ENCODE assay signal across 11 cellular contexts in the genomic region with DNA sequence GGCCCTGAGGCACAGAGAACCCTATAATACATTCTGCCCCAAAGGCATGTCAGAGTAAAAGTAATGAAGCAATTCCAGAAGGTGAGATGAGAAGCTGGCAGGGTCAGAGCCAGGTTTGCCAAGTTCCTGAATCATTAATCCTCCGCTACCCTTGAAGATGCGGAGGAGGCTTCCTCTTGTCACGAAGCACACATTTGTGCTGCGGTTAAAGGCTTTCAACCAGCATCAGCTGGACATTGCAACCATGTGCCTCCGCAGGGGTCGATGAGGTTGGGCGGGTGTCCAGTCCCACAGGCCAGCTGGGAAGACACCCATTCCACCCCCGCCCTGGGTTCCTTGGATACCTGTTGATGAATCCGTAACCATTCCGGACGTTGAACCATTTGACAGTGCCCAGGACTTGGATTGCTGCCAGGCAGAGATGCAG. TPM values are rescaled to one million over a fixed set of nuclear protein-coding genes. Genes with fewer than 3 reads are reported as not detected.
DNase-seq lines count a peak whose midpoint lies in the region; ATAC-seq, FAIRE-seq and TF ChIP-seq lines count a peak whose summit lies in the region.
"Had no signal": no experiment of that assay in that cellular context is flagged by ENCODE, and none has a peak within 500 bp of the region (broad histone marks: within the 10 kb centered on the region; RNA-seq: fewer than 3 reads in every experiment).

No MANE protein-coding gene starts in this region.

- H3K36me3 ChIP-seq in HepG2 (replicated peaks in 1 of 2; ENCODE audit: control insufficient read depth in 1 of 2, insufficient read depth in 2 of 2, low read length in 2 of 2) (no peaks in the 10 kb centered on the region), right lobe of liver (no peaks in the 10 kb centered on the region), thyroid gland (no peaks in the 10 kb centered on the region)

- peaks cover 41% of the 10 kb centered on the region for H3K4me1 ChIP-seq in HepG2 (ENCODE audit: insufficient read depth, low read length)
- peaks cover 0 to 13% (median 2%) of the 10 kb centered on the region in 4 donors for H3K4me1 ChIP-seq in right lobe of liver
- H3K4me1 ChIP-seq in thyroid gland = peaks cover 8 to 36% of the 10 kb centered on the region in 2 donors

- POLR2A ChIA-PET in HepG2 (lab: Yijun Ruan, JAX) = interaction anchor here (1.0 to 3.7 kb wide), 5 partner anchors 11 to 247 kb away, joined by 3 to 35 read pairs (median 3); a partner anchor contains a TSS

- peaks cover 16% of the 10 kb centered on the region for H3K4me1 Mint-ChIP-seq in activated T-helper 1 cell treated with anti-CD3 and anti-CD28 coated beads, Interleukin-12 subunit alpha, Interleukin-12 subunit beta, Interleukin-2, Interleukin-4 antibody, amounts not matched to agents 30 ng/mL and 10 ng/mL and 1 ng/mL, durations not matched to agents 14 hours and 24 hours and 36 hours (ENCODE audit: low read depth)
- peaks cover 19% of the 10 kb centered on the region for H3K4me1 Mint-ChIP-seq in type B pancreatic cell (ENCODE audit: unreplicated experiment)

- no peak for TF ChIP-seq POLR2A in HepG2 (IDR thresholded peaks at IDR 0.05; ENCODE audit: insufficient read depth in 1 of 2, low read depth in 2 of 2, low read length in 2 of 2)
- no peak for TF ChIP-seq POLR2A in right lobe of liver (IDR thresholded peaks at IDR 0.05)
- no peak for TF ChIP-seq POLR2A in thyroid gland (IDR thresholded peaks at IDR 0.05)

- H3K36me3 Mint-ChIP-seq in activated T-helper 1 cell treated with anti-CD3 and anti-CD28 coated beads, Interleukin-12 subunit alpha, Interleukin-12 subunit beta, Interleukin-2, Interleukin-4 antibody, amounts not matched to agents 30 ng/mL and 10 ng/mL and 1 ng/mL, durations not matched to agents 14 hours and 24 hours and 36 hours (ENCODE audit: low read depth) = no peaks in the 10 kb centered on the region
- no peaks in the 10 kb centered on the region for H3K36me3 Mint-ChIP-seq in type B pancreatic cell

- TF ChIP-seq RAD21 in HepG2 (CRISPR knock-in tag; IDR thresholded peaks at IDR 0.05) = no peak

- in situ Hi-C loops in HepG2 (cut with HindIII; ENCODE audit: extremely low pct_ligation_motif_present, low pct_unique_long_range_greater_than_20kb) = no loop called here

- H3K27me3 Mint-ChIP-seq in activated T-helper 1 cell treated with anti-CD3 and anti-CD28 coated beads, Interleukin-12 subunit alpha, Interleukin-12 subunit beta, Interleukin-2, Interleukin-4 antibody, amounts not matched to agents 30 ng/mL and 10 ng/mL and 1 ng/mL, durations not matched to agents 14 hours and 24 hours and 36 hours (ENCODE audit: insufficient read depth) = peaks cover 41% of the 10 kb centered on the region
- H3K27me3 Mint-ChIP-seq in type B pancreatic cell = peaks cover 47% of the 10 kb centered on the region

- DNase-seq in HepG2 (ENCODE audit: low spot score) (no peak), right lobe of liver (no peak), kidney tubule cell (ENCODE audit: low spot score) (peak; percentile 67), type B pancreatic cell (ENCODE audit: extremely low spot score, unreplicated experiment) (no peak), thyroid gland (no peak), NCI-H2171 (lab: John Stamatoyannopoulos, UW) (no peak), H4 (ENCODE audit: low spot score) (no peak)
- no peak for DNase-seq in activated T-helper 1 cell treated with anti-CD3 and anti-CD28 coated beads, Interleukin-12 subunit alpha, Interleukin-12 subunit beta, Interleukin-2, Interleukin-4 antibody, amounts not matched to agents 30 ng/mL and 10 ng/mL and 1 ng/mL, durations not matched to agents 14 hours and 24 hours and 36 hours (ENCODE audit: low spot score)

- H3K9me3 ChIP-seq in HepG2 (ENCODE audit: low read length) = no peaks in the 10 kb centered on the region
- no peaks in the 10 kb centered on the region for H3K9me3 ChIP-seq in right lobe of liver
- no peaks in the 10 kb centered on the region for H3K9me3 ChIP-seq in thyroid gland

- H4K20me1 ChIP-seq in HepG2 (ENCODE audit: insufficient read depth, low read length) = no peaks in the 10 kb centered on the region

- CTCF ChIA-PET in HepG2 (lab: Yijun Ruan, JAX; ENCODE audit: low intra/inter-chr PET ratio, low total read pairs) = interaction anchor here (1.1 kb wide), 1 partner anchor 12 kb away, joined by 3 read pairs; no protein-coding TSS in a partner anchor

- no peak for ATAC-seq in HepG2
- ATAC-seq in right lobe of liver = no peak
- ATAC-seq: GM12878 had no signal

- no peak for FAIRE-seq in HepG2 (lab: Jason Lieb, UNC)

- H3K9ac ChIP-seq in HepG2 (ENCODE audit: insufficient read depth, low read depth, low read length) = no peak overlapping the region; the same call in 1 of the 2 replicates

- no peak overlapping the region for H3K27ac Mint-ChIP-seq in activated T-helper 1 cell treated with anti-CD3 and anti-CD28 coated beads, Interleukin-12 subunit alpha, Interleukin-12 subunit beta, Interleukin-2, Interleukin-4 antibody, amounts not matched to agents 30 ng/mL and 10 ng/mL and 1 ng/mL, durations not matched to agents 14 hours and 24 hours and 36 hours
- peak overlapping the region; percentile 65 for H3K27ac Mint-ChIP-seq in type B pancreatic cell
- H3K27ac Mint-ChIP-seq: dendritic cell treated with granulocyte-macrophage colony-stimulating factor and Interleukin-4, amounts not matched to agents 40 ng/mL and 50 ng/mL, for 4 days had no signal

- 51% methylated on average over 8 of the region's 11 CpGs for WGBS in HepG2 (ENCODE audit: low lambda C conversion rate)
- 67% methylated on average over 3 of the region's 11 CpGs for WGBS in right lobe of liver (ENCODE audit: insufficient coverage, low coverage, low lambda C conversion rate, missing lambda C conversion rate)
- WGBS in thyroid gland, 2 donors = 87 to 93% methylated on average over 11 of the region's 11 CpGs

- H3K27me3 ChIP-seq in HepG2 (ENCODE audit: control insufficient read depth in 1 of 2, insufficient read depth in 2 of 2, low read length in 2 of 2) (peaks cover 0 to 11% of the 10 kb centered on the region in 2 experiments; a peak in 2 of 5 replicates), right lobe of liver (no peaks in the 10 kb centered on the region), thyroid gland (no peaks in the 10 kb centered on the region)

- peak overlapping the region; percentile 45 for H3K4me3 Mint-ChIP-seq in activated T-helper 1 cell treated with anti-CD3 and anti-CD28 coated beads, Interleukin-12 subunit alpha, Interleukin-12 subunit beta, Interleukin-2, Interleukin-4 antibody, amounts not matched to agents 30 ng/mL and 10 ng/mL and 1 ng/mL, durations not matched to agents 14 hours and 24 hours and 36 hours
- peak overlapping the region; percentile 76 for H3K4me3 Mint-ChIP-seq in type B pancreatic cell

- H3K27ac ChIP-seq in HepG2 (ENCODE audit: extremely low read length, insufficient read depth, low read length) (no peak overlapping the region), right lobe of liver (no peak overlapping the region), thyroid gland (no peak overlapping the region)

- intact Hi-C loops in HepG2 (cut with micrococcal nuclease; ENCODE audit: unreplicated experiment) (no loop called here), right lobe of liver (cut with DNase I) (no loop called here), thyroid gland (cut with DNase I) (no loop called here)
- intact Hi-C loops in activated T-helper 1 cell treated with anti-CD3 and anti-CD28 coated beads, Interleukin-12 subunit alpha, Interleukin-12 subunit beta, Interleukin-2, Interleukin-4 antibody, amounts not matched to agents 30 ng/mL and 10 ng/mL and 1 ng/mL, durations not matched to agents 14 hours and 24 hours and 36 hours (cut with micrococcal nuclease) = no loop called here

- no peaks in the 10 kb centered on the region for H3K9me3 Mint-ChIP-seq in activated T-helper 1 cell treated with anti-CD3 and anti-CD28 coated beads, Interleukin-12 subunit alpha, Interleukin-12 subunit beta, Interleukin-2, Interleukin-4 antibody, amounts not matched to agents 30 ng/mL and 10 ng/mL and 1 ng/mL, durations not matched to agents 14 hours and 24 hours and 36 hours
- no peaks in the 10 kb centered on the region for H3K9me3 Mint-ChIP-seq in type B pancreatic cell
- H3K9me3 Mint-ChIP-seq: dendritic cell treated with granulocyte-macrophage colony-stimulating factor and Interleukin-4, amounts not matched to agents 40 ng/mL and 50 ng/mL, for 4 days had no signal

- TF ChIP-seq EP300 in HepG2 (IDR thresholded peaks at IDR 0.05; ENCODE audit: low read depth in 2 of 2, low read length in 2 of 2) = no peak
- no peak for TF ChIP-seq EP300 in HepG2 (CRISPR knock-in tag; IDR thresholded peaks at IDR 0.05; ENCODE audit: borderline replicate concordance)

- H3K4me2 ChIP-seq in HepG2 (ENCODE audit: low read depth, low read length) = peak overlapping the region; percentile 75

- no peaks in the 10 kb centered on the region for H3K79me2 ChIP-seq in HepG2 (ENCODE audit: insufficient read depth, low read length)

- TF ChIP-seq CTCF in HepG2 (CRISPR knock-in tag; IDR thresholded peaks at IDR 0.05) = no peak
- no peak for TF ChIP-seq CTCF in right lobe of liver (IDR thresholded peaks at IDR 0.05)
- no peak for TF ChIP-seq CTCF in type B pancreatic cell (conservative IDR thresholded peaks at IDR 0.05)
- TF ChIP-seq CTCF in thyroid gland (IDR thresholded peaks at IDR 0.05) = no peak

- H2AFZ ChIP-seq in HepG2 (ENCODE audit: low read length) = no peak overlapping the region

- no TSS peak for BruUV-seq in HepG2 (replicated peaks; lab: Mats Ljungman, UMichigan)

- H3K4me3 ChIP-seq in HepG2 (replicated peaks in 1 of 3; ENCODE audit: insufficient read depth in 1 of 3, low read depth in 2 of 3, low read length in 3 of 3) (peak overlapping the region in 2 of 3 experiments; percentile 29 to 54; a peak in 2 of 6 replicates), right lobe of liver (no peak overlapping the region), thyroid gland (replicated peaks in 1 of 3) (no peak overlapping the region)
- H3K4me3 ChIP-seq: GM12878 had no signal

RNA-seq across cellular contexts. Expression of a gene that starts 1.3 kb away (rescaled TPM):
- total RNA-seq in HepG2 (2016; rRNA removed; fragmentation: Illumina TruSeq; extraction: Trizol) (0.22 TPM in 1 of 2 replicates, not detected in the other), right lobe of liver (1 to 10 TPM in 2 of 6 experiments, under 1 TPM in 4; 0.27 to 1.7 (median 0.90) TPM), type B pancreatic cell (ENCODE audit: low replicate concordance) (4.5 and 7.0 TPM in 2 replicates), thyroid gland (1 to 10 TPM; 1.2 to 4.1 (median 2.1) TPM)
- total RNA-seq in HepG2 (2016; cell fraction: cytosol; rRNA removed; fragmentation: Illumina TruSeq; extraction: Trizol; ENCODE audit: low read depth) = 0.09 and 0.30 TPM in 2 replicates
- 0.24 TPM in 1 of 2 replicates, not detected in the other for total RNA-seq in HepG2 (2016; cell fraction: insoluble cytoplasmic fraction; rRNA removed; fragmentation: Illumina TruSeq; extraction: Trizol)
- 0.25 and 0.34 TPM in 2 replicates for total RNA-seq in HepG2 (2016; cell fraction: membrane; rRNA removed; fragmentation: Illumina TruSeq; extraction: Trizol)
- total RNA-seq in HepG2 (2016; cell fraction: nucleus; rRNA removed; fragmentation: Illumina TruSeq; extraction: Trizol) = 0.34 and 0.37 TPM in 2 replicates
- polyA plus RNA-seq in HepG2 (2011; rRNA removed) = 0.12 TPM in 2 replicates
- polyA plus RNA-seq in HepG2 (2011; cell fraction: cytosol; rRNA removed) = 0.01 and 0.07 TPM in 2 replicates
- 0.96 and 1.6 TPM in 2 replicates for polyA plus RNA-seq in HepG2 (2011; cell fraction: nucleus; rRNA removed)
- polyA plus RNA-seq in HepG2 (2012) = 0.39 and 0.50 TPM in 2 replicates
- polyA plus RNA-seq in HepG2 (2016; cell fraction: cytosol; fragmentation: Illumina TruSeq; extraction: Trizol; ENCODE audit: low read depth) = 0.36 TPM in 2 replicates
- polyA plus RNA-seq in HepG2 (2016; cell fraction: insoluble cytoplasmic fraction; fragmentation: Illumina TruSeq; extraction: Trizol; ENCODE audit: low read depth) = 0.30 and 0.47 TPM in 2 replicates
- polyA plus RNA-seq in HepG2 (2016; cell fraction: membrane; fragmentation: Illumina TruSeq; extraction: Trizol; ENCODE audit: low read depth) = 0.38 and 0.65 TPM in 2 replicates
- polyA plus RNA-seq in HepG2 (2016; cell fraction: nucleus; fragmentation: Illumina TruSeq; extraction: Trizol; ENCODE audit: insufficient read depth, low read depth) = 1.2 and 1.5 TPM in 2 replicates
- 0.06 and 0.09 TPM in 2 replicates for polyA minus RNA-seq in HepG2 (2011; rRNA and poly(A)+ RNA removed; ENCODE audit: low replicate concordance)
- polyA minus RNA-seq in HepG2 (2011; cell fraction: cytosol; rRNA and poly(A)+ RNA removed) = not detected in 2 replicates
- 0.37 and 0.52 TPM in 2 replicates for polyA minus RNA-seq in HepG2 (2011; cell fraction: nucleus; rRNA and poly(A)+ RNA removed)
- 0.36 TPM in 1 of 2 replicates, not detected in the other for total RNA-seq in activated T-helper 1 cell treated with anti-CD3 and anti-CD28 coated beads, Interleukin-12 subunit alpha, Interleukin-12 subunit beta, Interleukin-2, Interleukin-4 antibody, amounts not matched to agents 30 ng/mL and 10 ng/mL and 1 ng/mL, durations not matched to agents 14 hours and 24 hours and 36 hours
- not detected in 2 replicates for total RNA-seq in H4 (2014; rRNA removed; shearing (Covaris generic))
- total RNA-seq: GM12878 had no signal
- polyA plus RNA-seq: GM12878 had no signal

RNA-seq across cellular contexts. Expression of a gene that starts 11.6 kb away (rescaled TPM):
- total RNA-seq in HepG2 (2016; rRNA removed; fragmentation: Illumina TruSeq; extraction: Trizol) (2.6 and 5.8 TPM in 2 replicates), right lobe of liver (1 to 10 TPM in 4 of 6 experiments, under 1 TPM in 2; 0.66 to 2.1 (median 1.4) TPM), type B pancreatic cell (ENCODE audit: low replicate concordance) (1.2 and 4.0 TPM in 2 replicates), thyroid gland (10 to 100 TPM in 1 of 4 donors, 1 to 10 TPM in 3; 2.5 to 14.6 (median 3.9) TPM)
- 1.1 and 1.3 TPM in 2 replicates for total RNA-seq in HepG2 (2016; cell fraction: cytosol; rRNA removed; fragmentation: Illumina TruSeq; extraction: Trizol; ENCODE audit: low read depth)
- total RNA-seq in HepG2 (2016; cell fraction: insoluble cytoplasmic fraction; rRNA removed; fragmentation: Illumina TruSeq; extraction: Trizol) = 2.6 and 6.2 TPM in 2 replicates
- total RNA-seq in HepG2 (2016; cell fraction: membrane; rRNA removed; fragmentation: Illumina TruSeq; extraction: Trizol) = 2.9 and 3.0 TPM in 2 replicates
- 5.2 and 8.4 TPM in 2 replicates for total RNA-seq in HepG2 (2016; cell fraction: nucleus; rRNA removed; fragmentation: Illumina TruSeq; extraction: Trizol)
- polyA plus RNA-seq in HepG2 (2011; rRNA removed) = 4.9 and 6.3 TPM in 2 replicates
- 3.9 and 5.4 TPM in 2 replicates for polyA plus RNA-seq in HepG2 (2011; cell fraction: cytosol; rRNA removed)
- 13.8 and 15.9 TPM in 2 replicates for polyA plus RNA-seq in HepG2 (2011; cell fraction: nucleus; rRNA removed)
- 1.9 and 2.8 TPM in 2 replicates for polyA plus RNA-seq in HepG2 (2012)
- 0.44 and 0.46 TPM in 2 replicates for polyA plus RNA-seq in HepG2 (2016; cell fraction: cytosol; fragmentation: Illumina TruSeq; extraction: Trizol; ENCODE audit: low read depth)
- 1.6 and 2.0 TPM in 2 replicates for polyA plus RNA-seq in HepG2 (2016; cell fraction: insoluble cytoplasmic fraction; fragmentation: Illumina TruSeq; extraction: Trizol; ENCODE audit: low read depth)
- 1.1 and 1.3 TPM in 2 replicates for polyA plus RNA-seq in HepG2 (2016; cell fraction: membrane; fragmentation: Illumina TruSeq; extraction: Trizol; ENCODE audit: low read depth)
- 8.0 and 10.3 TPM in 2 replicates for polyA plus RNA-seq in HepG2 (2016; cell fraction: nucleus; fragmentation: Illumina TruSeq; extraction: Trizol; ENCODE audit: insufficient read depth, low read depth)
- 0.68 and 20.8 TPM in 2 replicates for polyA minus RNA-seq in HepG2 (2011; rRNA and poly(A)+ RNA removed; ENCODE audit: low replicate concordance)
- polyA minus RNA-seq in HepG2 (2011; cell fraction: cytosol; rRNA and poly(A)+ RNA removed) = 5.3 and 5.8 TPM in 2 replicates
- polyA minus RNA-seq in HepG2 (2011; cell fraction: nucleus; rRNA and poly(A)+ RNA removed) = 10.2 and 10.3 TPM in 2 replicates
- 0.17 and 0.31 TPM in 2 replicates for total RNA-seq in activated T-helper 1 cell treated with anti-CD3 and anti-CD28 coated beads, Interleukin-12 subunit alpha, Interleukin-12 subunit beta, Interleukin-2, Interleukin-4 antibody, amounts not matched to agents 30 ng/mL and 10 ng/mL and 1 ng/mL, durations not matched to agents 14 hours and 24 hours and 36 hours
- 0.17 and 0.23 TPM in 2 replicates for total RNA-seq in H4 (2014; rRNA removed; shearing (Covaris generic))
- total RNA-seq: NCI-H460 had no signal

RNA-seq across cellular contexts. Expression of a gene that starts 14.3 kb away (rescaled TPM):
- total RNA-seq in HepG2 (2016; rRNA removed; fragmentation: Illumina TruSeq; extraction: Trizol) (319 and 367 TPM in 2 replicates), right lobe of liver (100 to 1,000 TPM; 222 to 299 (median 238) TPM), type B pancreatic cell (ENCODE audit: low replicate concordance) (454 and 510 TPM in 2 replicates), thyroid gland (100 to 1,000 TPM; 135 to 210 (median 144) TPM)
- total RNA-seq in HepG2 (2016; cell fraction: cytosol; rRNA removed; fragmentation: Illumina TruSeq; extraction: Trizol; ENCODE audit: low read depth) = 181 and 202 TPM in 2 replicates
- 326 and 331 TPM in 2 replicates for total RNA-seq in HepG2 (2016; cell fraction: insoluble cytoplasmic fraction; rRNA removed; fragmentation: Illumina TruSeq; extraction: Trizol)
- total RNA-seq in HepG2 (2016; cell fraction: membrane; rRNA removed; fragmentation: Illumina TruSeq; extraction: Trizol) = 297 and 318 TPM in 2 replicates
- 155 and 177 TPM in 2 replicates for total RNA-seq in HepG2 (2016; cell fraction: nucleus; rRNA removed; fragmentation: Illumina TruSeq; extraction: Trizol)
- polyA plus RNA-seq in HepG2 (2011; rRNA removed) = 280 and 337 TPM in 2 replicates
- polyA plus RNA-seq in HepG2 (2011; cell fraction: cytosol; rRNA removed) = 359 and 386 TPM in 2 replicates
- 222 and 229 TPM in 2 replicates for polyA plus RNA-seq in HepG2 (2011; cell fraction: nucleus; rRNA removed)
- 346 and 360 TPM in 2 replicates for polyA plus RNA-seq in HepG2 (2012)
- 332 and 358 TPM in 2 replicates for polyA plus RNA-seq in HepG2 (2016; cell fraction: cytosol; fragmentation: Illumina TruSeq; extraction: Trizol; ENCODE audit: low read depth)
- 655 and 754 TPM in 2 replicates for polyA plus RNA-seq in HepG2 (2016; cell fraction: insoluble cytoplasmic fraction; fragmentation: Illumina TruSeq; extraction: Trizol; ENCODE audit: low read depth)
- 458 and 466 TPM in 2 replicates for polyA plus RNA-seq in HepG2 (2016; cell fraction: membrane; fragmentation: Illumina TruSeq; extraction: Trizol; ENCODE audit: low read depth)
- 478 and 490 TPM in 2 replicates for polyA plus RNA-seq in HepG2 (2016; cell fraction: nucleus; fragmentation: Illumina TruSeq; extraction: Trizol; ENCODE audit: insufficient read depth, low read depth)
- polyA minus RNA-seq in HepG2 (2011; rRNA and poly(A)+ RNA removed; ENCODE audit: low replicate concordance) = 353 and 1,132 TPM in 2 replicates
- polyA minus RNA-seq in HepG2 (2011; cell fraction: cytosol; rRNA and poly(A)+ RNA removed) = 190 and 222 TPM in 2 replicates
- 105 and 111 TPM in 2 replicates for polyA minus RNA-seq in HepG2 (2011; cell fraction: nucleus; rRNA and poly(A)+ RNA removed)
- total RNA-seq in activated T-helper 1 cell treated with anti-CD3 and anti-CD28 coated beads, Interleukin-12 subunit alpha, Interleukin-12 subunit beta, Interleukin-2, Interleukin-4 antibody, amounts not matched to agents 30 ng/mL and 10 ng/mL and 1 ng/mL, durations not matched to agents 14 hours and 24 hours and 36 hours = 1,241 and 1,262 TPM in 2 replicates
- 460 and 526 TPM in 2 replicates for total RNA-seq in H4 (2014; rRNA removed; shearing (Covaris generic))

RNA-seq across cellular contexts. Expression of a gene that starts 22.0 kb away (rescaled TPM):
- 43.8 and 58.0 TPM in 2 replicates for total RNA-seq in HepG2 (2016; rRNA removed; fragmentation: Illumina TruSeq; extraction: Trizol)
- total RNA-seq in HepG2 (2016; cell fraction: cytosol; rRNA removed; fragmentation: Illumina TruSeq; extraction: Trizol; ENCODE audit: low read depth) = 164 and 173 TPM in 2 replicates
- total RNA-seq in HepG2 (2016; cell fraction: insoluble cytoplasmic fraction; rRNA removed; fragmentation: Illumina TruSeq; extraction: Trizol) = 33.8 and 63.0 TPM in 2 replicates
- 126 and 138 TPM in 2 replicates for total RNA-seq in HepG2 (2016; cell fraction: membrane; rRNA removed; fragmentation: Illumina TruSeq; extraction: Trizol)
- total RNA-seq in HepG2 (2016; cell fraction: nucleus; rRNA removed; fragmentation: Illumina TruSeq; extraction: Trizol) = 36.6 and 44.0 TPM in 2 replicates
- polyA plus RNA-seq in HepG2 (2011; rRNA removed) = 48.0 and 59.4 TPM in 2 replicates
- 40.0 and 57.0 TPM in 2 replicates for polyA plus RNA-seq in HepG2 (2011; cell fraction: cytosol; rRNA removed)
- polyA plus RNA-seq in HepG2 (2011; cell fraction: nucleus; rRNA removed) = 196 and 231 TPM in 2 replicates
- polyA plus RNA-seq in HepG2 (2012) = 39.6 and 43.4 TPM in 2 replicates
- 223 and 235 TPM in 2 replicates for polyA plus RNA-seq in HepG2 (2016; cell fraction: cytosol; fragmentation: Illumina TruSeq; extraction: Trizol; ENCODE audit: low read depth)
- 44.5 and 60.2 TPM in 2 replicates for polyA plus RNA-seq in HepG2 (2016; cell fraction: insoluble cytoplasmic fraction; fragmentation: Illumina TruSeq; extraction: Trizol; ENCODE audit: low read depth)
- polyA plus RNA-seq in HepG2 (2016; cell fraction: membrane; fragmentation: Illumina TruSeq; extraction: Trizol; ENCODE audit: low read depth) = 165 and 167 TPM in 2 replicates
- polyA plus RNA-seq in HepG2 (2016; cell fraction: nucleus; fragmentation: Illumina TruSeq; extraction: Trizol; ENCODE audit: insufficient read depth, low read depth) = 114 and 131 TPM in 2 replicates
- polyA minus RNA-seq in HepG2 (2011; rRNA and poly(A)+ RNA removed; ENCODE audit: low replicate concordance) = 52.6 and 92.4 TPM in 2 replicates
- polyA minus RNA-seq in HepG2 (2011; cell fraction: cytosol; rRNA and poly(A)+ RNA removed) = 12.9 and 16.7 TPM in 2 replicates
- 29.9 and 42.3 TPM in 2 replicates for polyA minus RNA-seq in HepG2 (2011; cell fraction: nucleus; rRNA and poly(A)+ RNA removed)
- total RNA-seq in right lobe of liver = 10 to 100 TPM; 22.0 to 48.1 (median 23.2) TPM
- total RNA-seq in activated T-helper 1 cell treated with anti-CD3 and anti-CD28 coated beads, Interleukin-12 subunit alpha, Interleukin-12 subunit beta, Interleukin-2, Interleukin-4 antibody, amounts not matched to agents 30 ng/mL and 10 ng/mL and 1 ng/mL, durations not matched to agents 14 hours and 24 hours and 36 hours = 52.3 and 59.0 TPM in 2 replicates
- 75.0 and 75.4 TPM in 2 replicates for total RNA-seq in type B pancreatic cell (ENCODE audit: low replicate concordance)
- 100 to 1,000 TPM in 2 of 4 donors, 10 to 100 TPM in 2; 69.5 to 130 (median 100) TPM for total RNA-seq in thyroid gland
- total RNA-seq in H4 (2014; rRNA removed; shearing (Covaris generic)) = 55.9 and 65.1 TPM in 2 replicates

RNA-seq across cellular contexts. Expression of a gene that starts 30.9 kb away (rescaled TPM):
- total RNA-seq in HepG2 (2016; rRNA removed; fragmentation: Illumina TruSeq; extraction: Trizol) (not detected in 2 replicates), right lobe of liver (100 to 1,000 TPM in 1 of 6 experiments, 10 to 100 TPM in 4, 1 to 10 TPM in 1; 9.6 to 114 (median 23.3) TPM), type B pancreatic cell (ENCODE audit: low replicate concordance) (118 and 284 TPM in 2 replicates), thyroid gland (100 to 1,000 TPM; 108 to 161 (median 144) TPM)
- total RNA-seq in HepG2 (2016; cell fraction: cytosol; rRNA removed; fragmentation: Illumina TruSeq; extraction: Trizol; ENCODE audit: low read depth) = not detected in 2 replicates
- total RNA-seq in HepG2 (2016; cell fraction: insoluble cytoplasmic fraction; rRNA removed; fragmentation: Illumina TruSeq; extraction: Trizol) = not detected in 2 replicates
- not detected in 2 replicates for total RNA-seq in HepG2 (2016; cell fraction: membrane; rRNA removed; fragmentation: Illumina TruSeq; extraction: Trizol)
- total RNA-seq in HepG2 (2016; cell fraction: nucleus; rRNA removed; fragmentation: Illumina TruSeq; extraction: Trizol) = not detected in 2 replicates
- not detected in 2 replicates for polyA plus RNA-seq in HepG2 (2011; rRNA removed)
- polyA plus RNA-seq in HepG2 (2011; cell fraction: cytosol; rRNA removed) = not detected in 2 replicates
- not detected in 2 replicates for polyA plus RNA-seq in HepG2 (2011; cell fraction: nucleus; rRNA removed)
- polyA plus RNA-seq in HepG2 (2012) = not detected in 2 replicates
- not detected in 2 replicates for polyA plus RNA-seq in HepG2 (2016; cell fraction: cytosol; fragmentation: Illumina TruSeq; extraction: Trizol; ENCODE audit: low read depth)
- polyA plus RNA-seq in HepG2 (2016; cell fraction: insoluble cytoplasmic fraction; fragmentation: Illumina TruSeq; extraction: Trizol; ENCODE audit: low read depth) = not detected in 2 replicates
- polyA plus RNA-seq in HepG2 (2016; cell fraction: membrane; fragmentation: Illumina TruSeq; extraction: Trizol; ENCODE audit: low read depth) = not detected in 2 replicates
- polyA plus RNA-seq in HepG2 (2016; cell fraction: nucleus; fragmentation: Illumina TruSeq; extraction: Trizol; ENCODE audit: insufficient read depth, low read depth) = not detected in 2 replicates
- polyA minus RNA-seq in HepG2 (2011; rRNA and poly(A)+ RNA removed; ENCODE audit: low replicate concordance) = 10.0 TPM in 1 of 2 replicates, not detected in the other
- polyA minus RNA-seq in HepG2 (2011; cell fraction: cytosol; rRNA and poly(A)+ RNA removed) = not detected in 2 replicates
- not detected in 2 replicates for polyA minus RNA-seq in HepG2 (2011; cell fraction: nucleus; rRNA and poly(A)+ RNA removed)
- total RNA-seq in activated T-helper 1 cell treated with anti-CD3 and anti-CD28 coated beads, Interleukin-12 subunit alpha, Interleukin-12 subunit beta, Interleukin-2, Interleukin-4 antibody, amounts not matched to agents 30 ng/mL and 10 ng/mL and 1 ng/mL, durations not matched to agents 14 hours and 24 hours and 36 hours = 0.15 and 0.60 TPM in 2 replicates
- total RNA-seq in H4 (2014; rRNA removed; shearing (Covaris generic)) = not detected in 2 replicates

Comparison
In these comparisons a context has a peak if more than half of its experiments do, and no peak if none do; other contexts are left out.
1. H3K4me3 ChIP-seq: peak in HepG2 (2 of 3); none in right lobe of liver (0 of 3) and thyroid gland (0 of 3).